In genomic region chr2:231970461-231970860, GRCh38 we compare ENCODE assay signal across 20 cellular contexts. TPM values are rescaled to one million over a fixed set of nuclear protein-coding genes. Genes with fewer than 3 reads are reported as not detected.
DNase-seq lines count a peak whose midpoint lies in the region; ATAC-seq, FAIRE-seq and TF ChIP-seq lines count a peak whose summit lies in the region.
"Had no signal": no experiment of that assay in that cellular context is flagged by ENCODE, and none has a peak within 500 bp of the region (broad histone marks: within the 10 kb centered on the region; RNA-seq: fewer than 3 reads in every experiment).

No MANE protein-coding gene starts in this region.

- no peaks in the 10 kb centered on the region for H3K9me3 ChIP-seq in gastroesophageal sphincter

- H3K36me3 ChIP-seq in gastroesophageal sphincter: no peaks in the 10 kb centered on the region

- H3K27ac ChIP-seq in gastroesophageal sphincter: no peak overlapping the region
- H3K27ac ChIP-seq: GM23248 had no signal

- peak; percentile 92 for FAIRE-seq in frontal cortex (lab: Jason Lieb, UNC)
- FAIRE-seq: GM12878, GM18507, H54, HepG2, HTR-8/SVneo had no signal

- no peak for TF ChIP-seq POLR2A in gastroesophageal sphincter (IDR thresholded peaks at IDR 0.05)

- no peak for ATAC-seq in gastroesophageal sphincter
- ATAC-seq in left colon: no peak
- ATAC-seq: GM12878, HepG2 had no signal

- peaks cover 0 to 2% (median 0%) of the 10 kb centered on the region in 3 donors for H3K4me1 ChIP-seq in gastroesophageal sphincter

- in situ Hi-C loops in astrocyte of the spinal cord (cut with HindIII; ENCODE audit: low sequenced_read_pairs): no loop called here

- DNase-seq in HCEC 1CT (peak; percentile 51), RKO (ENCODE audit: low spot score) (peak; percentile 68), astrocyte of the spinal cord (ENCODE audit: low read depth, low spot score) (peak; percentile 6), frontal cortex (ENCODE audit: low spot score in 2 of 2) (no peak), NCI-H510A (lab: John Stamatoyannopoulos, UW) (no peak), left colon (no peak)
- DNase-seq in stimulated activated naive CD4-positive, alpha-beta T cell (lab: John Stamatoyannopoulos, UW): no peak
- DNase-seq: ACHN; C1 segment of cervical spinal cord; Calu3; CD4-positive, alpha-beta T cell; DMS 273 treated with DMSO at 0.1 percent for 48 hours; GM23248 had no signal

- 79 to 97% methylated on average over 3 of the region's 3 CpGs for WGBS in gastroesophageal sphincter (ENCODE audit: low coverage in 1 of 2), 2 donors

- TF ChIP-seq EP300 in gastroesophageal sphincter (IDR thresholded peaks at IDR 0.05): no peak

- H3K4me3 ChIP-seq in astrocyte of the spinal cord (ENCODE audit: low read depth, low read length) (no peak overlapping the region), gastroesophageal sphincter (no peak overlapping the region)
- H3K4me3 ChIP-seq: GM12878, GM23248 had no signal

- intact Hi-C loops in left colon (cut with DNase I, micrococcal nuclease): no loop called here

- TF ChIP-seq CTCF in astrocyte of the spinal cord (IDR thresholded peaks at IDR 0.05; ENCODE audit: low read depth, low read length): no peak
- TF ChIP-seq CTCF in gastroesophageal sphincter (IDR thresholded peaks at IDR 0.05): no peak

- H3K27me3 ChIP-seq in gastroesophageal sphincter: no peaks in the 10 kb centered on the region

RNA-seq across cellular contexts. Expression of gene DIS3L2, which starts 8.9 kb away (rescaled TPM):
- total RNA-seq in frontal cortex (33.0 TPM), gastroesophageal sphincter (10 to 100 TPM; 13.3 to 31.0 (median 23.6) TPM), left colon (10 to 100 TPM; 33.5 to 35.5 TPM)

RNA-seq across cellular contexts. Expression of gene NPPC, which starts 44.3 kb away (rescaled TPM):
- total RNA-seq in frontal cortex (0.41 TPM), gastroesophageal sphincter (not detected), left colon (not detected)
- total RNA-seq: Calu3, Daoy, GM12878, GM23248 had no signal

Comparison
In these comparisons a context has a peak if more than half of its experiments do, and no peak if none do; other contexts are left out.
1. DNase-seq: peak in HCEC 1CT (single experiment), RKO (single experiment) and astrocyte of the spinal cord (single experiment); none in frontal cortex (0 of 2), stimulated activated naive CD4-positive, alpha-beta T cell (0 of 6), NCI-H510A (single experiment) and left colon (0 of 2).